12 cellular contexts compared by ENCODE assay signal in the genomic region with DNA sequence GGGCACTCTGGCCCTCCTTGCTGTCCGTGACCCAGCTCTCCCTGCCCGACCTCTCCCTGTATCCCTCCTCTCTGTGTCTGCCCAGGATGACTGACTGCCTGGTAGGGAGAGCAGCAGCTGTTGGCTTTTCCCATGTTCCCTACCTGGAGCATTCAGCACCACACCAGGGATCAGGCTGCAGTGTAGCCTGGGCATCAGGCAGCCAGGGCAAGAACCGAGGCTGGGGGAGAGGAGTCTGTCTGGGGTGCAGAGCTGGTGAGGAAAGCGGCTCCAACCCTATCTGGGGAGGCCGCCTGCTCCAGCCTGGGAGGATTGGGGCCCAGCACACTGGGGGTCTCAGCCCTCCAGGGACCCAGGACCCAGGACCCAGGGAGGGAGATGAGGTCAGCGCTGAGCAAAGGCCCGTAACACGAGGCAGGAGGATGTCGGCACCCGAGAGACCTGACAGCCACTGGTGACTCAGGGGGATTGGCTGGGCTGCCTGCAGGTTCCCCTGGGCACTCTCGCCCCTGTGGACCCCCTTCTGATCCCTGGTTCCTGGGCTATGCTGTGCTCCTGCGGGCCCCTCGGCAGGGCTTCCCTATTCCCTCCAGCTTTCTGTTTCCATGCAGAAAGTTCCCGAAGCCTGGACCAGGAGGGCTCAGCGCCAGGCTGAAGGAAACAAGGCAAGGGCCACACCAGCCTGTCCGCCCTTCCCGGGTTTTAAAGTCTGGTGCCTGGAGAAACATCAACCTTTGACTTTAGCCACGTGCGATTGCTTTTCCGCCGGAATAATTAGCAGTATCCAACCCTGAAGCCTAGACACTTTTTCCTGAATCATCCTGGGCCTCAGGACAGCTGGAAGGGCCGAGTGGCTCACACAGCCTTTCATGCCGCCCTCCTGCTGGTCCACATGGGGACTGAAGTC.
A peak's percentile ranks its signal among the peaks of the same experiment; 100 is the strongest.
DNase-seq lines count a peak whose midpoint lies in the region; ATAC-seq and TF ChIP-seq lines count a peak whose summit lies in the region.
"Had no signal": no experiment of that assay in that cellular context is flagged by ENCODE, and none has a peak within 500 bp of the region (broad histone marks: within the 10 kb centered on the region; RNA-seq: fewer than 3 reads in every experiment).

No MANE protein-coding gene starts in this region.

- H3K9ac ChIP-seq in BLaER1 treated with 17β-estradiol and CSF1 and Interleukin-3, amounts not matched to agents 10 nM and 100 nM, result peak overlapping the region in 9 of 11 experiments; percentile 12 to 54 (median 39); a peak in 14 of 22 replicates

- H3K4me3 ChIP-seq in BLaER1 treated with 17β-estradiol and CSF1 and Interleukin-3, amounts not matched to agents 10 nM and 100 nM, result no peak overlapping the region
- no peak overlapping the region for H3K4me3 ChIP-seq in RWPE2 (ENCODE audit: severe bottlenecking)

- peaks cover 79 to 92% (median 87%) of the 10 kb centered on the region in 10 experiments for H3K4me1 ChIP-seq in BLaER1 treated with 17β-estradiol and CSF1 and Interleukin-3, amounts not matched to agents 10 nM and 100 nM
- peaks cover 24% of the 10 kb centered on the region for H3K4me1 ChIP-seq in RWPE2 (ENCODE audit: insufficient read depth, poor library complexity, severe bottlenecking)

- no peak for TF ChIP-seq CTCF in RWPE2 (IDR thresholded peaks at IDR 0.05; ENCODE audit: poor library complexity, severe bottlenecking)

- H3K9me3 ChIP-seq in BLaER1 treated with 17β-estradiol and CSF1 and Interleukin-3, amounts not matched to agents 10 nM and 100 nM (replicated peaks in 1 of 11), result no peaks in the 10 kb centered on the region
- H3K9me3 ChIP-seq in RWPE2 (ENCODE audit: severe bottlenecking), result no peaks in the 10 kb centered on the region

- peaks cover 0 to 14% (median 0%) of the 10 kb centered on the region in 11 experiments; a peak in 9 of 22 replicates for H3K27me3 ChIP-seq in BLaER1 treated with 17β-estradiol and CSF1 and Interleukin-3, amounts not matched to agents 10 nM and 100 nM
- H3K27me3 ChIP-seq in RWPE2 (ENCODE audit: insufficient read depth, poor library complexity, severe bottlenecking), result no peaks in the 10 kb centered on the region

- ATAC-seq in RWPE2 (ENCODE audit: low read depth), result peak; percentile 31; the same call in 2 of the 3 replicates
- peak; percentile 14 for ATAC-seq in sciatic nerve
- ATAC-seq in HG03565 (IDR thresholded peaks at IDR 0.05; ENCODE audit: unreplicated experiment), result no peak
- no peak for ATAC-seq in HG02759 (IDR thresholded peaks at IDR 0.05; ENCODE audit: unreplicated experiment)

- peak overlapping the region in 8 of 11 experiments; percentile 12 to 53 (median 36); a peak in 10 of 22 replicates for H3K27ac ChIP-seq in BLaER1 treated with 17β-estradiol and CSF1 and Interleukin-3, amounts not matched to agents 10 nM and 100 nM
- H3K27ac ChIP-seq in RWPE2 (ENCODE audit: poor library complexity, severe bottlenecking), result no peak overlapping the region

- DNase-seq in RWPE2 (ENCODE audit: low spot score), result peak; percentile 65
- DNase-seq in islet precursor cell, result peak; percentile 53
- peak; percentile 46 for DNase-seq in sciatic nerve (ENCODE audit: low spot score)
- no peak for DNase-seq in NCI-H2029 (lab: John Stamatoyannopoulos, UW)
- no peak for DNase-seq in UCSD-AML1 (lab: John Stamatoyannopoulos, UW; ENCODE audit: unreplicated experiment)
- DNase-seq: CD4-positive, alpha-beta memory T cell; foreskin fibroblast; NCI-H1105 treated with DMSO at 0.1 percent for 48 hours; small intestine had no signal

- no peaks in the 10 kb centered on the region for H4K20me1 ChIP-seq in BLaER1 treated with 17β-estradiol and CSF1 and Interleukin-3, amounts not matched to agents 10 nM and 100 nM

- H3K36me3 ChIP-seq in BLaER1 treated with 17β-estradiol and CSF1 and Interleukin-3, amounts not matched to agents 10 nM and 100 nM, result no peaks in the 10 kb centered on the region
- no peaks in the 10 kb centered on the region for H3K36me3 ChIP-seq in RWPE2 (ENCODE audit: low read depth)

- peak overlapping the region; percentile 65 to 96 (median 91) for H3K4me2 ChIP-seq in BLaER1 treated with 17β-estradiol and CSF1 and Interleukin-3, amounts not matched to agents 10 nM and 100 nM

- intact Hi-C loops in sciatic nerve (cut with DNase I), result no loop called here

Comparison
In these comparisons a context has a peak if more than half of its experiments do, and no peak if none do; other contexts are left out.
1. ATAC-seq: peak in RWPE2 (single experiment) and sciatic nerve (single experiment); none in HG03565 (single experiment) and HG02759 (single experiment).
2. DNase-seq: peak in RWPE2 (single experiment), islet precursor cell (single experiment) and sciatic nerve (single experiment); none in NCI-H2029 (single experiment) and UCSD-AML1 (single experiment).